8 cellular contexts compared by ENCODE assay signal in genomic region chr5:135834639-135835529, GRCh38. TPM values are rescaled to one million over a fixed set of nuclear protein-coding genes. Genes with fewer than 3 reads are reported as not detected.
A peak's percentile ranks its signal among the peaks of the same experiment; 100 is the strongest.
DNase-seq lines count a peak whose midpoint lies in the region; ATAC-seq lines count a peak whose summit lies in the region.

TSS of gene SLC25A48 (plus strand) at chr5:135834663. CDS start at chr5:135834848, 185 bp downstream.

- H3K4me3 Mint-ChIP-seq in T-helper 17 cell = no peak within 1 kb of the TSS

- peaks cover 8% of the 10 kb centered on the region for H3K36me3 Mint-ChIP-seq in T-helper 17 cell (ENCODE audit: low read depth)

- peaks cover 13% of the 10 kb centered on the region for H3K4me1 Mint-ChIP-seq in T-helper 17 cell

- DNase-seq in activated T-cell treated with anti-CD3 and anti-CD28 coated beads for 24 hours (ENCODE audit: low read depth) = peak; percentile 19
- no peak for DNase-seq in activated T-cell treated with anti-CD3 and anti-CD28 coated beads for 4 hours
- peak; percentile 74 for DNase-seq in HuH-7.5 (ENCODE audit: low spot score)
- no peak for DNase-seq in T-helper 17 cell
- peak; percentile 2 for DNase-seq in fibroblast of the conjunctiva (ENCODE audit: low read depth)
- peak in 33 of 56 donors; percentile 15 to 76 (median 40) for DNase-seq in nucleus accumbens (lab: John Stamatoyannopoulos, UW)
- no peak for DNase-seq in dermis blood vessel endothelial cell

- peaks cover 49% of the 10 kb centered on the region for H3K27me3 Mint-ChIP-seq in T-helper 17 cell

- H3K9me3 ChIP-seq in T-helper 17 cell (ENCODE audit: control insufficient read depth, low read length, poor library complexity, severe bottlenecking) = no peaks in the 10 kb centered on the region

- H3K27ac Mint-ChIP-seq in T-helper 17 cell = no peak within 1 kb of the TSS

- ATAC-seq in T-helper 17 cell = peak; percentile 45
- no peak for ATAC-seq in GM18511 (IDR thresholded peaks at IDR 0.05; ENCODE audit: unreplicated experiment)

RNA-seq across cellular contexts. Expression of gene SLC25A48, which starts in this region (rescaled TPM):
- not detected for total RNA-seq in T-helper 17 cell
- total RNA-seq in dermis blood vessel endothelial cell = not detected in 2 replicates

Comparison
In these comparisons a context has a peak if more than half of its experiments do, and no peak if none do; other contexts are left out.
1. DNase-seq: peak in activated T-cell treated with anti-CD3 and anti-CD28 coated beads for 24 hours (single experiment), HuH-7.5 (single experiment), fibroblast of the conjunctiva (single experiment) and nucleus accumbens (33 of 56); none in activated T-cell treated with anti-CD3 and anti-CD28 coated beads for 4 hours (single experiment), T-helper 17 cell (0 of 3) and dermis blood vessel endothelial cell (single experiment).
2. Peak in ATAC-seq in T-helper 17 cell; RNA of the gene not detected or under 1 TPM.